15 cellular contexts compared by ENCODE assay signal in the genomic region with DNA sequence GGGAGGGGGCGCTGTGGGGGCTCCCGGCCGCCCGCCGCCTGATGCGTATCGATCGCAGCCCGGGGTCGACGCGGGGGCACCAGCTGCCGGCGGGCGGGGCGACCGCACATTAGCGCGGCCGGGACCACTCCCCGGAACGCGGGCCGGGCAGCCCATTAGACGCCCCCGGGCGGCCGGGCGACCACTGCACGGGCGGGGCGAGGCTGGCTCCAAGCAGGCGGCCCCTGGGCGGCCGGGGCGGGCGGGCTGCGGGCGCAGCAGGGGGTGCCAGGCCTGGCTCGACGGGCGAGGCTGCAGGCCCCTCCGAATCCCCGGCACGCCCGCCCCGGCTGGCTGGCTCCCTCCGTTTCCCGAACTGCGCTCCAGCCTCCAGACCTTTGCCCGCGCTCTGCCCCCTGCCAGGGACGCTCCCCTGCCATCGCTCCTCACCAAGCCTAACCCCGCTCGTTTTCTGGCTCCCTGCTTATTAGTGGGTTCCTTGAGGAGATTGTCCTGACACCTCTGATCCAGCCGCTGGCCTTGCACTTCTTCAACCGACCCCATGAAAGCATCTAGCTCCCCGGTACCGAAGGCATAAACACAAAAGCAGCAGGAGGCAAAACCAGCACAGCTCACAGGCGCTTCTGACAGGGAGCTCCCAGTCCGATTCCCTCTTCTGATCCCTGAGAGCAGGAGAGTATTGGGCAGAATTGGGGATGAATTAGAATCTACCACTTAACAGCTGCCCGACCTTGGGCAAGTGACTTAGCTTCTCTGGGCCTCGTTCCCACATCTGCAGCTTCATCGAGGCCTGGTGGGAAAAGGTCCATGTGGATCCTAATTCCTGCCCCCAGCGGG.
DNase-seq lines count a peak whose midpoint lies in the region; ATAC-seq and TF ChIP-seq lines count a peak whose summit lies in the region.
"Had no signal": no experiment of that assay in that cellular context is flagged by ENCODE, and none has a peak within 500 bp of the region (broad histone marks: within the 10 kb centered on the region; RNA-seq: fewer than 3 reads in every experiment).

No MANE protein-coding gene starts in this region.

- intact Hi-C loops in left cardiac atrium (cut with DNase I) (no loop called here), upper lobe of right lung (cut with DNase I) (no loop called here), sigmoid colon (cut with DNase I) (no loop called here)

- H3K27ac ChIP-seq in cardiac muscle cell (no peak overlapping the region), upper lobe of right lung (no peak overlapping the region), sigmoid colon (no peak overlapping the region)
- H3K27ac ChIP-seq: spleen, VCaP had no signal

- H3K36me3 ChIP-seq in cardiac muscle cell (no peaks in the 10 kb centered on the region), upper lobe of right lung (no peaks in the 10 kb centered on the region), sigmoid colon (no peaks in the 10 kb centered on the region)
- H3K36me3 ChIP-seq: spleen had no signal

- H3K27me3 ChIP-seq in cardiac muscle cell = peaks cover 24% of the 10 kb centered on the region
- peaks cover 56% of the 10 kb centered on the region for H3K27me3 ChIP-seq in upper lobe of right lung
- H3K27me3 ChIP-seq in sigmoid colon = peaks cover 14 to 78% (median 31%) of the 10 kb centered on the region in 3 donors

- no peaks in the 10 kb centered on the region for H3K9me3 ChIP-seq in cardiac muscle cell (ENCODE audit: low read depth)
- no peaks in the 10 kb centered on the region for H3K9me3 ChIP-seq in upper lobe of right lung
- no peaks in the 10 kb centered on the region for H3K9me3 ChIP-seq in sigmoid colon
- H3K9me3 ChIP-seq: spleen had no signal

- TF ChIP-seq POLR2A in sigmoid colon (IDR thresholded peaks at IDR 0.05) = no peak

- H3K4me1 ChIP-seq in cardiac muscle cell (ENCODE audit: low read depth) (peaks cover 3% of the 10 kb centered on the region), upper lobe of right lung (no peaks in the 10 kb centered on the region), sigmoid colon (peaks cover 0 to 8% (median 6%) of the 10 kb centered on the region in 4 donors)

- no peaks in the 10 kb centered on the region for H3K9me3 Mint-ChIP-seq in activated naive CD8-positive, alpha-beta T cell treated with anti-CD3 and anti-CD28 coated beads for 36 hours
- H3K9me3 Mint-ChIP-seq in memory B cell = peaks cover 3% of the 10 kb centered on the region
- H3K9me3 Mint-ChIP-seq: activated naive CD8-positive, alpha-beta T cell treated with anti-CD3 and anti-CD28 coated beads, Interleukin-2, amount 10 ng/mL, durations not matched to agents 7 days and 5 days had no signal

- DNase-seq in cardiac muscle cell (ENCODE audit: low read depth in 1 of 2, low spot score in 1 of 2) (no peak), left cardiac atrium (no peak), memory B cell (ENCODE audit: low spot score in 2 of 2) (no peak), upper lobe of right lung (no peak), sigmoid colon (no peak), HUDEP-2 (lab: John Stamatoyannopoulos, UW; ENCODE audit: unreplicated experiment in 76 of 76) (no peak)
- DNase-seq in activated naive CD8-positive, alpha-beta T cell treated with anti-CD3 and anti-CD28 coated beads for 36 hours = no peak
- DNase-seq: activated naive CD8-positive, alpha-beta T cell treated with anti-CD3 and anti-CD28 coated beads, Interleukin-2, amount 10 ng/mL, durations not matched to agents 7 days and 5 days; GOT3; MV-4-11; NCI-H526 treated with DMSO at 0.1 percent for 48 hours; SHP77 treated with DMSO at 0.1 percent for 48 hours; spleen had no signal

- H3K4me3 Mint-ChIP-seq in activated naive CD8-positive, alpha-beta T cell treated with anti-CD3 and anti-CD28 coated beads for 36 hours = no peak overlapping the region
- H3K4me3 Mint-ChIP-seq in memory B cell = peak overlapping the region; percentile 46
- H3K4me3 Mint-ChIP-seq: activated naive CD8-positive, alpha-beta T cell treated with anti-CD3 and anti-CD28 coated beads, Interleukin-2, amount 10 ng/mL, durations not matched to agents 7 days and 5 days had no signal

- peak overlapping the region; percentile 20 for H3K27ac Mint-ChIP-seq in activated naive CD8-positive, alpha-beta T cell treated with anti-CD3 and anti-CD28 coated beads for 36 hours
- no peak overlapping the region for H3K27ac Mint-ChIP-seq in memory B cell
- H3K27ac Mint-ChIP-seq: activated naive CD8-positive, alpha-beta T cell treated with anti-CD3 and anti-CD28 coated beads, Interleukin-2, amount 10 ng/mL, durations not matched to agents 7 days and 5 days had no signal

- ATAC-seq in left cardiac atrium (no peak), memory B cell (ENCODE audit: low read depth) (no peak), upper lobe of right lung (peak; percentile 16), HG02798 (IDR thresholded peaks at IDR 0.05; ENCODE audit: poor library complexity, unreplicated experiment) (no peak)

- TF ChIP-seq EP300 in sigmoid colon (IDR thresholded peaks at IDR 0.05) = no peak

- TF ChIP-seq CTCF in cardiac muscle cell (IDR thresholded peaks at IDR 0.05; ENCODE audit: low read depth, low read length) = no peak
- TF ChIP-seq CTCF in upper lobe of right lung (IDR thresholded peaks at IDR 0.05) = no peak
- no peak for TF ChIP-seq CTCF in sigmoid colon (IDR thresholded peaks at IDR 0.05)

- peaks cover 9% of the 10 kb centered on the region for H3K4me1 Mint-ChIP-seq in activated naive CD8-positive, alpha-beta T cell treated with anti-CD3 and anti-CD28 coated beads for 36 hours
- peaks cover 2% of the 10 kb centered on the region for H3K4me1 Mint-ChIP-seq in memory B cell

- H3K4me3 ChIP-seq in cardiac muscle cell = peak overlapping the region; percentile 24
- no peak overlapping the region for H3K4me3 ChIP-seq in upper lobe of right lung
- no peak overlapping the region for H3K4me3 ChIP-seq in sigmoid colon

- WGBS in sigmoid colon, 2 donors = 14 to 25% methylated on average over 66 of the region's 66 CpGs

- H3K36me3 Mint-ChIP-seq in activated naive CD8-positive, alpha-beta T cell treated with anti-CD3 and anti-CD28 coated beads for 36 hours = no peaks in the 10 kb centered on the region
- H3K36me3 Mint-ChIP-seq in memory B cell = no peaks in the 10 kb centered on the region
- H3K36me3 Mint-ChIP-seq: activated naive CD8-positive, alpha-beta T cell treated with anti-CD3 and anti-CD28 coated beads, Interleukin-2, amount 10 ng/mL, durations not matched to agents 7 days and 5 days had no signal

- peaks cover 66% of the 10 kb centered on the region for H3K27me3 Mint-ChIP-seq in activated naive CD8-positive, alpha-beta T cell treated with anti-CD3 and anti-CD28 coated beads for 36 hours
- H3K27me3 Mint-ChIP-seq in memory B cell = peaks cover 22% of the 10 kb centered on the region
